In genomic region chr4:89056292-89056952, GRCh38 we compare ENCODE assay signal across 3 cellular contexts.
TF ChIP-seq lines count a peak whose summit lies in the region.

No MANE protein-coding gene starts in this region.

TF ChIP-seq in HCT116, 20 proteins besides CTCF, POLR2A, EP300 and RAD21:
- TF ChIP-seq CEBPB (IDR thresholded peaks at IDR 0.05; ENCODE audit: low read depth): no peak
- TF ChIP-seq YY1 (IDR thresholded peaks at IDR 0.05; ENCODE audit: extremely low read depth, insufficient replicate concordance, low read depth, low read length): no peak
- no peak for TF ChIP-seq SP1 (IDR thresholded peaks at IDR 0.05; ENCODE audit: low read depth)

TF ChIP-seq in K562, 482 proteins besides CTCF, POLR2A, EP300 and RAD21:
- TF ChIP-seq CHD1 (IDR thresholded peaks at IDR 0.05; ENCODE audit: low read length): peak; percentile 33
- TF ChIP-seq SIRT6 (IDR thresholded peaks at IDR 0.05; ENCODE audit: low read depth, low read length): no peak
- TF ChIP-seq LCOR (CRISPR knock-in tag; IDR thresholded peaks at IDR 0.05): 0 out of 2 replicates have a peak, but pooled peaks have one; percentile 5
- peak; percentile 77; the same call in 1 of the 2 replicates for TF ChIP-seq ZFX (CRISPR knock-in tag; IDR thresholded peaks at IDR 0.05)
- peak; percentile 65 for TF ChIP-seq BRD9 (IDR thresholded peaks at IDR 0.05; ENCODE audit: low read depth, partially characterized antibody)
- TF ChIP-seq ZNF436 (CRISPR knock-in tag; IDR thresholded peaks at IDR 0.05): no peak
- TF ChIP-seq NR2F6 (CRISPR knock-in tag; IDR thresholded peaks at IDR 0.05): no peak
- peak; percentile 2; the same call in 1 of the 2 replicates for TF ChIP-seq TAL1 (IDR thresholded peaks at IDR 0.05)

TF ChIP-seq in HepG2, 621 proteins besides CTCF, POLR2A, EP300 and RAD21:
- TF ChIP-seq, protein P1, sequence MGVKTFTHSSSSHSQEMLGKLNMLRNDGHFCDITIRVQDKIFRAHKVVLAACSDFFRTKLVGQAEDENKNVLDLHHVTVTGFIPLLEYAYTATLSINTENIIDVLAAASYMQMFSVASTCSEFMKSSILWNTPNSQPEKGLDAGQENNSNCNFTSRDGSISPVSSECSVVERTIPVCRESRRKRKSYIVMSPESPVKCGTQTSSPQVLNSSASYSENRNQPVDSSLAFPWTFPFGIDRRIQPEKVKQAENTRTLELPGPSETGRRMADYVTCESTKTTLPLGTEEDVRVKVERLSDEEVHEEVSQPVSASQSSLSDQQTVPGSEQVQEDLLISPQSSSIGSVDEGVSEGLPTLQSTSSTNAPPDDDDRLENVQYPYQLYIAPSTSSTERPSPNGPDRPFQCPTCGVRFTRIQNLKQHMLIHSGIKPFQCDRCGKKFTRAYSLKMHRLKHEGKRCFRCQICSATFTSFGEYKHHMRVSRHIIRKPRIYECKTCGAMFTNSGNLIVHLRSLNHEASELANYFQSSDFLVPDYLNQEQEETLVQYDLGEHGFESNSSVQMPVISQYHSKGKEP (CRISPR knock-in tag; IDR thresholded peaks at IDR 0.05): no peak
- TF ChIP-seq HOXA9 (CRISPR knock-in tag; IDR thresholded peaks at IDR 0.05; ENCODE audit: borderline replicate concordance): no peak
- no peak for TF ChIP-seq ZBTB38 (CRISPR knock-in tag; IDR thresholded peaks at IDR 0.05)
- TF ChIP-seq MLXIP (CRISPR knock-in tag; IDR thresholded peaks at IDR 0.05; ENCODE audit: borderline replicate concordance): no peak
- TF ChIP-seq AKNA (CRISPR knock-in tag; IDR thresholded peaks at IDR 0.05; ENCODE audit: borderline replicate concordance): no peak
- no peak for TF ChIP-seq RFXANK (CRISPR knock-in tag; IDR thresholded peaks at IDR 0.05)
- TF ChIP-seq CBFB (CRISPR knock-in tag; IDR thresholded peaks at IDR 0.05): no peak
- TF ChIP-seq E2F2 (CRISPR knock-in tag; IDR thresholded peaks at IDR 0.05; ENCODE audit: borderline replicate concordance): no peak
- no peak for TF ChIP-seq SAFB2 (CRISPR knock-in tag; IDR thresholded peaks at IDR 0.05; ENCODE audit: borderline replicate concordance, low read depth)
- no peak for TF ChIP-seq CEBPG (CRISPR knock-in tag; IDR thresholded peaks at IDR 0.05)
- no peak for TF ChIP-seq POLR2AphosphoS5 (IDR thresholded peaks at IDR 0.05; ENCODE audit: low read depth, low read length)
- TF ChIP-seq HNRNPK (IDR thresholded peaks at IDR 0.05; ENCODE audit: low read depth, low read length, poor library complexity, severe bottlenecking): no peak
- no peak for TF ChIP-seq NFE2 (CRISPR knock-in tag; IDR thresholded peaks at IDR 0.05)
- TF ChIP-seq, protein P2, sequence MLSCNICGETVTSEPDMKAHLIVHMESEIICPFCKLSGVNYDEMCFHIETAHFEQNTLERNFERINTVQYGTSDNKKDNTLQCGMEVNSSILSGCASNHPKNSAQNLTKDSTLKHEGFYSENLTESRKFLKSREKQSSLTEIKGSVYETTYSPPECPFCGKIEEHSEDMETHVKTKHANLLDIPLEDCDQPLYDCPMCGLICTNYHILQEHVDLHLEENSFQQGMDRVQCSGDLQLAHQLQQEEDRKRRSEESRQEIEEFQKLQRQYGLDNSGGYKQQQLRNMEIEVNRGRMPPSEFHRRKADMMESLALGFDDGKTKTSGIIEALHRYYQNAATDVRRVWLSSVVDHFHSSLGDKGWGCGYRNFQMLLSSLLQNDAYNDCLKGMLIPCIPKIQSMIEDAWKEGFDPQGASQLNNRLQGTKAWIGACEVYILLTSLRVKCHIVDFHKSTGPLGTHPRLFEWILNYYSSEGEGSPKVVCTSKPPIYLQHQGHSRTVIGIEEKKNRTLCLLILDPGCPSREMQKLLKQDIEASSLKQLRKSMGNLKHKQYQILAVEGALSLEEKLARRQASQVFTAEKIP (CRISPR knock-in tag; IDR thresholded peaks at IDR 0.05; ENCODE audit: borderline replicate concordance): no peak
- no peak for TF ChIP-seq ZNF577 (CRISPR knock-in tag; IDR thresholded peaks at IDR 0.05; ENCODE audit: borderline replicate concordance, low read depth)
- TF ChIP-seq ZNF468 (CRISPR knock-in tag; IDR thresholded peaks at IDR 0.05): no peak
- TF ChIP-seq MED1 (CRISPR knock-in tag; IDR thresholded peaks at IDR 0.05): no peak
- no peak for TF ChIP-seq POLR2G (IDR thresholded peaks at IDR 0.05; ENCODE audit: low read depth, low read length)
